ENCODE assay signal across 8 cellular contexts in genomic region chrX:56233100-56233499, GRCh38. TPM values are rescaled to one million over a fixed set of nuclear protein-coding genes. Genes with fewer than 3 reads are reported as not detected.
DNase-seq lines count a peak whose midpoint lies in the region; ATAC-seq and TF ChIP-seq lines count a peak whose summit lies in the region.

No MANE protein-coding gene starts in this region.

- H3K9me3 ChIP-seq in parathyroid adenoma (ENCODE audit: control insufficient read depth, low read length), result no peaks in the 10 kb centered on the region

- peak; percentile 12 for DNase-seq in GM03348 (ENCODE audit: low spot score)
- DNase-seq in foreskin fibroblast, result peak in 1 of 2 donors; percentile 25
- DNase-seq in GDM1 (lab: John Stamatoyannopoulos, UW), result no peak
- no peak for DNase-seq in A172 (ENCODE audit: low spot score)
- DNase-seq in NK-92 (lab: John Stamatoyannopoulos, UW; ENCODE audit: unreplicated experiment), result no peak

- no peak overlapping the region for H3K9ac ChIP-seq in parathyroid adenoma

- TF ChIP-seq CTCF in foreskin fibroblast (IDR thresholded peaks at IDR 0.05; ENCODE audit: low read depth, low read length) (no peak), parathyroid adenoma (IDR thresholded peaks at IDR 0.05) (no peak)

- H3K36me3 ChIP-seq in parathyroid adenoma (ENCODE audit: control insufficient read depth, insufficient read depth, low read length), result no peaks in the 10 kb centered on the region

- peak overlapping the region; percentile 58 for H3K4me2 ChIP-seq in parathyroid adenoma (ENCODE audit: low read length)

- H3K27me3 ChIP-seq in parathyroid adenoma (ENCODE audit: control insufficient read depth, insufficient read depth, low read length), result no peaks in the 10 kb centered on the region

- H2AFZ ChIP-seq in parathyroid adenoma, result peak overlapping the region; percentile 85

- peak; percentile 32; the same call in 1 of the 3 replicates for ATAC-seq in SK-N-SH treated with all-trans-retinoic acid at 6 μM for 48 hours
- no peak for ATAC-seq in GM21786 (IDR thresholded peaks at IDR 0.05; ENCODE audit: unreplicated experiment)

- H3K4me3 ChIP-seq in foreskin fibroblast (ENCODE audit: low read depth in 1 of 2, low read length in 2 of 2) (peak overlapping the region; percentile 46 to 55), parathyroid adenoma (ENCODE audit: low read depth, low read length) (peak overlapping the region; percentile 6)

- no peaks in the 10 kb centered on the region for H3K79me2 ChIP-seq in parathyroid adenoma

- H3K4me1 ChIP-seq in parathyroid adenoma, result peaks cover 2% of the 10 kb centered on the region

- peak overlapping the region; percentile 74 for H3K27ac ChIP-seq in parathyroid adenoma

TF ChIP-seq in SK-N-SH treated with all-trans-retinoic acid at 6 μM for 48 hours, 23 proteins besides CTCF, POLR2A, EP300 and RAD21:
- no peak for TF ChIP-seq ZFP30 (CRISPR knock-in tag; IDR thresholded peaks at IDR 0.05)

RNA-seq across cellular contexts. Expression of gene KLF8, which starts 0.9 kb away (rescaled TPM):
- not detected in 2 replicates for total RNA-seq in A172 (2014; rRNA removed; shearing (Covaris generic))
